In the genomic region with DNA sequence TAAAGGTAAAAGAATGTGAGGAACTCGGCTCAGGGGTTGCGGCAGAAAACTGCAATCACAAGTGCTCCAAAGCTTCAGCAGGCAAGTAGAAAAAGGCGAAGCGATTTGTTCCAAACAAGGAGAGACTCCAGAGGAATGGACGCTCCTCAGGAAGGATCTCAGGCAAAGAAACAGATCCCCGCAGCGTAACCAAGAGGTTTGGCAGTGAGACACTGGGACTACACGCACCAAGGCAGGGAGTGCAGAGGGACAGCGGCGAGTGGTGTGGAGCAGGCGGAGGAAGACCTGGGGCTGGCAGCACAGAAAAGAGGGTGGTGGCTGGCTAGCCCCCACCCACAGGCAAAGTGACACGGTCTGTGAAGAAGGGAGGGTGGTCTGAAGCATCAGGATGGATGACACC, we compare ENCODE assay signal across 21 cellular contexts.
"Had no signal": no experiment of that assay in that cellular context is flagged by ENCODE, and none has a peak within 500 bp of the region (broad histone marks: within the 10 kb centered on the region; RNA-seq: fewer than 3 reads in every experiment).

No MANE protein-coding gene starts in this region.

- H3K27ac Mint-ChIP-seq: activated T-cell treated with anti-CD3 and anti-CD28 coated beads, Interleukin-2, amount 50 U/mL, for 24 hours; activated T-helper 2 cell treated with anti-CD3 and anti-CD28 coated beads, Interferon-gamma antibody, Interleukin-2, Interleukin-4, amounts not matched to agents 10 μg/mL and 5 μg/mL and 100 μg/mL, durations not matched to agents 14 hours and 24 hours and 36 hours; T-helper 17 cell had no signal

- H3K27me3 ChIP-seq: body of pancreas, cardiac muscle cell, foreskin keratinocyte, ovary, SJSA1, testis, upper lobe of left lung had no signal

- H3K4me3 Mint-ChIP-seq: activated T-cell treated with anti-CD3 and anti-CD28 coated beads, Interleukin-2, amount 50 U/mL, for 24 hours; naive thymus-derived CD4-positive, alpha-beta T cell; T-helper 17 cell had no signal

- H3K9me3 Mint-ChIP-seq: activated T-cell treated with anti-CD3 and anti-CD28 coated beads, Interleukin-2, amount 50 U/mL, for 24 hours; activated T-helper 2 cell treated with anti-CD3 and anti-CD28 coated beads, Interferon-gamma antibody, Interleukin-2, Interleukin-4, amounts not matched to agents 10 μg/mL and 5 μg/mL and 100 μg/mL, durations not matched to agents 14 hours and 24 hours and 36 hours had no signal

- H3K27ac ChIP-seq: body of pancreas, cardiac muscle cell, foreskin keratinocyte, ovary, psoas muscle, SJSA1, skin epidermis, testis, upper lobe of left lung had no signal

- DNase-seq: activated CD4-positive, alpha-beta T cell treated with anti-CD3 and anti-CD28 coated beads for 48 hours; activated naive CD4-positive, alpha-beta T cell; activated T-cell treated with anti-CD3 and anti-CD28 coated beads, Interleukin-2, amount 50 U/mL, for 24 hours; body of pancreas; cortex of kidney; erythroblast; foreskin keratinocyte; kidney; naive thymus-derived CD4-positive, alpha-beta T cell; ovary; psoas muscle; right cardiac atrium; stimulated activated CD4-positive, alpha-beta T cell treated with anti-CD3 and anti-CD28 coated beads, Interleukin-1b, Interleukin-23, amount 100 ng/mL, for 48 hours; T-helper 17 cell; testis; upper lobe of left lung had no signal

- ATAC-seq: body of pancreas; foreskin keratinocyte; naive thymus-derived CD4-positive, alpha-beta T cell; psoas muscle; right cardiac atrium; T-helper 17 cell had no signal

- H3K27me3 Mint-ChIP-seq: activated T-cell treated with anti-CD3 and anti-CD28 coated beads, Interleukin-2, amount 50 U/mL, for 24 hours; naive thymus-derived CD4-positive, alpha-beta T cell; T-helper 17 cell had no signal

- H3K4me3 ChIP-seq: body of pancreas, cardiac muscle cell, lung, ovary, psoas muscle, SJSA1, skin epidermis, testis, upper lobe of left lung had no signal

- H3K36me3 ChIP-seq: ovary had no signal

- H3K4me1 ChIP-seq: foreskin keratinocyte had no signal

- H3K9me3 ChIP-seq: body of pancreas, ovary, psoas muscle, SJSA1, testis, upper lobe of left lung had no signal
